Comparison of ENCODE assay signal across 9 cellular contexts in the genomic region with DNA sequence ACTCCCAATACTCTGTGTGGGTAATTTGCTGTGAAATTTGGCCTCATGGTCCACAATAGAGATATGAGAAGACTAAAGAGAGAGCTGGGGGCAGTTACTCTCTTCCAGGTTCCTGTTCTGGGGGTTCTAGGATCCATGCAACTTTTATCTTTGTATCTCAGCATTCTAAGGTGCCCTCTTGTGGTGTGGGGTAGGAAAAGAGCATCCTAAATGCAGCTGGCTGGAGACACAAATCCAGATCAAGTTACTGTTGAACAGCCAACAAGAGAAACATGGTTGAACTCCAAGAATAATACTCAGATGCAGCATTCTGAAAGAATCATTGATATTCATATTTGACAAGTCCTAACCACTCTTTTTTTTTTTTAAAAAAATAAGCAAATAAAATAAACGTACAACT.
DNase-seq lines count a peak whose midpoint lies in the region; ATAC-seq, FAIRE-seq and TF ChIP-seq lines count a peak whose summit lies in the region.
"Had no signal": no experiment of that assay in that cellular context is flagged by ENCODE, and none has a peak within 500 bp of the region (broad histone marks: within the 10 kb centered on the region; RNA-seq: fewer than 3 reads in every experiment).

No MANE protein-coding gene starts in this region.

- H3K27ac ChIP-seq in kidney (ENCODE audit: low read depth in 2 of 2, low read length in 2 of 2) = no peak overlapping the region

- peak; percentile 70 for DNase-seq in GM03348 (ENCODE audit: low spot score)
- DNase-seq in amniotic epithelial cell (ENCODE audit: low read depth) = peak; percentile 50
- no peak for DNase-seq in kidney
- no peak for DNase-seq in stimulated activated CD4-positive, alpha-beta T cell treated with anti-CD3 and anti-CD28 coated beads, Interleukin-2, amount 100 ng/mL, for 48 hours
- no peak for DNase-seq in activated T-helper 2 cell treated with anti-CD3 and anti-CD28 coated beads, Interferon-gamma antibody, Interleukin-2, Interleukin-4, amounts not matched to agents 10 μg/mL and 5 μg/mL and 100 μg/mL, durations not matched to agents 14 hours and 24 hours and 36 hours (ENCODE audit: low spot score)

- H3K4me2 ChIP-seq in Loucy (ENCODE audit: low read depth, low read length, poor library complexity, severe bottlenecking) = no peak overlapping the region

- H3K4me1 Mint-ChIP-seq in activated T-helper 2 cell treated with anti-CD3 and anti-CD28 coated beads, Interferon-gamma antibody, Interleukin-2, Interleukin-4, amounts not matched to agents 10 μg/mL and 5 μg/mL and 100 μg/mL, durations not matched to agents 14 hours and 24 hours and 36 hours (ENCODE audit: low read depth) = no peaks in the 10 kb centered on the region

- TF ChIP-seq CTCF in Loucy (conservative IDR thresholded peaks at IDR 0.05; ENCODE audit: low read length) (peak; percentile 71), kidney (IDR thresholded peaks at IDR 0.05; ENCODE audit: borderline replicate concordance, extremely low read depth, insufficient read depth) (peak; percentile 25)

- H2AFZ ChIP-seq in Loucy (ENCODE audit: low read length) = no peak overlapping the region

- no peaks in the 10 kb centered on the region for H3K27me3 ChIP-seq in Loucy (ENCODE audit: insufficient read depth, low read length, poor library complexity, severe bottlenecking)

- no peaks in the 10 kb centered on the region for H3K9me2 ChIP-seq in Loucy (replicated peaks; ENCODE audit: low read depth, low read length)

- H3K4me1 ChIP-seq in Loucy (ENCODE audit: insufficient read depth, low read length, poor library complexity, severe bottlenecking) (peaks cover 6% of the 10 kb centered on the region), kidney (ENCODE audit: control insufficient read depth in 1 of 2, insufficient read depth in 1 of 2, low read depth in 1 of 2, low read length in 2 of 2) (peaks cover 0 to 8% of the 10 kb centered on the region in 2 donors)

- H3K4me3 ChIP-seq in Loucy (ENCODE audit: low read length, poor library complexity, severe bottlenecking) (no peak overlapping the region), kidney (ENCODE audit: low read length in 2 of 2) (no peak overlapping the region)

- intact Hi-C loops in kidney (cut with DNase I) = no loop called here
- intact Hi-C loops in activated T-helper 2 cell treated with anti-CD3 and anti-CD28 coated beads, Interferon-gamma antibody, Interleukin-2, Interleukin-4, amounts not matched to agents 10 μg/mL and 5 μg/mL and 100 μg/mL, durations not matched to agents 14 hours and 24 hours and 36 hours (cut with micrococcal nuclease) = no loop called here

- H3K27ac Mint-ChIP-seq in activated T-helper 2 cell treated with anti-CD3 and anti-CD28 coated beads, Interferon-gamma antibody, Interleukin-2, Interleukin-4, amounts not matched to agents 10 μg/mL and 5 μg/mL and 100 μg/mL, durations not matched to agents 14 hours and 24 hours and 36 hours = no peak overlapping the region

- H3K4me3 Mint-ChIP-seq in activated T-helper 2 cell treated with anti-CD3 and anti-CD28 coated beads, Interferon-gamma antibody, Interleukin-2, Interleukin-4, amounts not matched to agents 10 μg/mL and 5 μg/mL and 100 μg/mL, durations not matched to agents 14 hours and 24 hours and 36 hours (ENCODE audit: low read depth) = no peak overlapping the region

- H3F3A ChIP-seq in Loucy (ENCODE audit: low read depth) = no peaks in the 10 kb centered on the region

- H3K36me3 Mint-ChIP-seq in activated T-helper 2 cell treated with anti-CD3 and anti-CD28 coated beads, Interferon-gamma antibody, Interleukin-2, Interleukin-4, amounts not matched to agents 10 μg/mL and 5 μg/mL and 100 μg/mL, durations not matched to agents 14 hours and 24 hours and 36 hours (ENCODE audit: low read depth) = no peaks in the 10 kb centered on the region

- H3K27me3 Mint-ChIP-seq in activated T-helper 2 cell treated with anti-CD3 and anti-CD28 coated beads, Interferon-gamma antibody, Interleukin-2, Interleukin-4, amounts not matched to agents 10 μg/mL and 5 μg/mL and 100 μg/mL, durations not matched to agents 14 hours and 24 hours and 36 hours (ENCODE audit: low read depth) = no peaks in the 10 kb centered on the region

- no peaks in the 10 kb centered on the region for H3K9me3 ChIP-seq in Loucy (ENCODE audit: insufficient read depth, low read depth, low read length)
- H3K9me3 ChIP-seq in kidney (ENCODE audit: control insufficient read depth in 1 of 2, low read length in 2 of 2) = no peaks in the 10 kb centered on the region

- FAIRE-seq in kidney (lab: Jason Lieb, UNC) = no peak
- FAIRE-seq: TTC549 had no signal

- no peaks in the 10 kb centered on the region for H4K20me1 ChIP-seq in Loucy (ENCODE audit: insufficient read depth, low read length, poor library complexity, severe bottlenecking)

- H3K36me3 ChIP-seq in Loucy (ENCODE audit: insufficient read depth, low read length) (no peaks in the 10 kb centered on the region), kidney (ENCODE audit: control insufficient read depth in 1 of 2, insufficient read depth in 2 of 2, low read length in 2 of 2) (no peaks in the 10 kb centered on the region)

- no peak overlapping the region for H3K9ac ChIP-seq in Loucy (ENCODE audit: low read depth, low read length, poor library complexity, severe bottlenecking)
- H3K9ac ChIP-seq in kidney (ENCODE audit: low read length in 2 of 2) = no peak overlapping the region

- H3K79me2 ChIP-seq in Loucy (ENCODE audit: insufficient read depth, low read length) = no peaks in the 10 kb centered on the region

- H3K9me3 Mint-ChIP-seq in activated T-helper 2 cell treated with anti-CD3 and anti-CD28 coated beads, Interferon-gamma antibody, Interleukin-2, Interleukin-4, amounts not matched to agents 10 μg/mL and 5 μg/mL and 100 μg/mL, durations not matched to agents 14 hours and 24 hours and 36 hours = no peaks in the 10 kb centered on the region

- ATAC-seq in HG03521 (IDR thresholded peaks at IDR 0.05; ENCODE audit: unreplicated experiment) (no peak), HG02884 (IDR thresholded peaks at IDR 0.05; ENCODE audit: unreplicated experiment) (no peak)

Comparison
In these comparisons a context has a peak if more than half of its experiments do, and no peak if none do; other contexts are left out.
1. DNase-seq: peak in GM03348 (single experiment) and amniotic epithelial cell (single experiment); none in kidney (single experiment), stimulated activated CD4-positive, alpha-beta T cell treated with anti-CD3 and anti-CD28 coated beads, Interleukin-2, amount 100 ng/mL, for 48 hours (0 of 2) and activated T-helper 2 cell treated with anti-CD3 and anti-CD28 coated beads, Interferon-gamma antibody, Interleukin-2, Interleukin-4, amounts not matched to agents 10 μg/mL and 5 μg/mL and 100 μg/mL, durations not matched to agents 14 hours and 24 hours and 36 hours (single experiment).